26 cellular contexts compared by ENCODE assay signal in genomic region chr10:131018886-131019500, GRCh38.
"Had no signal": no experiment of that assay in that cellular context is flagged by ENCODE, and none has a peak within 500 bp of the region (broad histone marks: within the 10 kb centered on the region; RNA-seq: fewer than 3 reads in every experiment).

No MANE protein-coding gene starts in this region.

- H3K4me1 ChIP-seq: esophagus squamous epithelium, gastroesophageal sphincter, psoas muscle, tibial nerve had no signal

- DNase-seq: cortex of kidney; dorsolateral prefrontal cortex; effector CD8-positive, alpha-beta T cell; esophagus squamous epithelium; foreskin fibroblast; glutamatergic neuron; immature natural killer cell; kidney; left cardiac atrium; left ventricle myocardium superior; mesenchymal stem cell; naive thymus-derived CD4-positive, alpha-beta T cell; nephron progenitor cell; psoas muscle; retina; stimulated activated CD4-positive, alpha-beta T cell treated with anti-CD3 and anti-CD28 coated beads, Interleukin-2, amount 100 ng/mL, for 24 hours; stimulated activated CD4-positive, alpha-beta T cell treated with anti-CD3 and anti-CD28 coated beads, Interleukin-4, amount 100 ng/mL, for 4 hours; stimulated activated naive B cell treated with anti-CD40 and anti-IgM and Interleukin-4, amounts not matched to agents 10 μg/mL and 1 μg/mL and 100 μg/mL, for 72 hours; stimulated activated naive CD8-positive, alpha-beta T cell treated with anti-CD3 and anti-CD28 coated beads, Interleukin-15, amount 100 ng/mL, for 72 hours; testis had no signal

- H3K4me1 Mint-ChIP-seq: immature natural killer cell; nephron progenitor cell; stimulated activated naive CD8-positive, alpha-beta T cell treated with anti-CD3 and anti-CD28 coated beads, Interleukin-15, amount 100 ng/mL, for 72 hours had no signal

- H3K4me3 ChIP-seq: dorsolateral prefrontal cortex, esophagus squamous epithelium, gastroesophageal sphincter, lung, psoas muscle, testis, tibial nerve had no signal

- H3K9me3 ChIP-seq: esophagus squamous epithelium, gastroesophageal sphincter, neutrophil, psoas muscle, testis, tibial nerve had no signal

- H3K27me3 Mint-ChIP-seq: stimulated activated naive CD8-positive, alpha-beta T cell treated with anti-CD3 and anti-CD28 coated beads, Interleukin-15, amount 100 ng/mL, for 72 hours had no signal

- H3K36me3 Mint-ChIP-seq: immature natural killer cell; naive thymus-derived CD4-positive, alpha-beta T cell; stimulated activated naive B cell treated with anti-CD40 and anti-IgM and Interleukin-4, amounts not matched to agents 10 μg/mL and 1 μg/mL and 100 μg/mL, for 72 hours had no signal

- ATAC-seq: gastroesophageal sphincter; left cardiac atrium; left ventricle myocardium superior; naive thymus-derived CD4-positive, alpha-beta T cell; psoas muscle; sciatic nerve; stimulated activated naive B cell treated with anti-CD40 and anti-IgM and Interleukin-4, amounts not matched to agents 10 μg/mL and 1 μg/mL and 100 μg/mL, for 72 hours had no signal

- H3K27ac Mint-ChIP-seq: immature natural killer cell; naive thymus-derived CD4-positive, alpha-beta T cell; nephron progenitor cell; stimulated activated naive B cell treated with anti-CD40 and anti-IgM and Interleukin-4, amounts not matched to agents 10 μg/mL and 1 μg/mL and 100 μg/mL, for 72 hours had no signal

- H3K36me3 ChIP-seq: esophagus squamous epithelium, gastroesophageal sphincter, neutrophil, tibial nerve had no signal

- H3K9me3 Mint-ChIP-seq: immature natural killer cell; naive thymus-derived CD4-positive, alpha-beta T cell; nephron progenitor cell; stimulated activated naive B cell treated with anti-CD40 and anti-IgM and Interleukin-4, amounts not matched to agents 10 μg/mL and 1 μg/mL and 100 μg/mL, for 72 hours; stimulated activated naive CD8-positive, alpha-beta T cell treated with anti-CD3 and anti-CD28 coated beads, Interleukin-15, amount 100 ng/mL, for 72 hours had no signal

- H3K27ac ChIP-seq: dorsolateral prefrontal cortex, epithelial cell of prostate, esophagus squamous epithelium, gastroesophageal sphincter, neutrophil, psoas muscle, testis, tibial nerve had no signal

- H3K27me3 ChIP-seq: neutrophil, testis, tibial nerve had no signal

- H3K4me3 Mint-ChIP-seq: immature natural killer cell; naive thymus-derived CD4-positive, alpha-beta T cell; nephron progenitor cell; stimulated activated naive B cell treated with anti-CD40 and anti-IgM and Interleukin-4, amounts not matched to agents 10 μg/mL and 1 μg/mL and 100 μg/mL, for 72 hours; stimulated activated naive CD8-positive, alpha-beta T cell treated with anti-CD3 and anti-CD28 coated beads, Interleukin-15, amount 100 ng/mL, for 72 hours had no signal
